In genomic region chr1:49728377-49728776, GRCh38 we compare ENCODE assay signal across 8 cellular contexts.
"Had no signal": no experiment of that assay in that cellular context is flagged by ENCODE, and none has a peak within 500 bp of the region (broad histone marks: within the 10 kb centered on the region; RNA-seq: fewer than 3 reads in every experiment).

No MANE protein-coding gene starts in this region.

- H3K27me3 ChIP-seq: body of pancreas, gastroesophageal sphincter had no signal

- H3K4me1 ChIP-seq: body of pancreas, gastroesophageal sphincter had no signal

- ATAC-seq: body of pancreas, gastroesophageal sphincter, left ventricle myocardium superior, WTC11 had no signal

- H3K27ac ChIP-seq: body of pancreas, gastroesophageal sphincter had no signal

- DNase-seq: activated CD4-positive, alpha-beta T cell treated with anti-CD3 and anti-CD28 coated beads for 48 hours; activated naive CD4-positive, alpha-beta T cell treated with anti-CD3 and anti-CD28 coated beads for 36 hours; body of pancreas; left ventricle myocardium superior; stimulated activated CD4-positive, alpha-beta T cell treated with anti-CD3 and anti-CD28 coated beads, Interleukin-12 subunit alpha, Interleukin-12 subunit beta, amount 100 ng/mL, for 4 hours; stimulated activated naive CD4-positive, alpha-beta T cell treated with Interleukin-2 at 50 U/mL for 16 hours had no signal

- H3K4me3 ChIP-seq: body of pancreas, gastroesophageal sphincter had no signal

- H3K36me3 ChIP-seq: gastroesophageal sphincter had no signal
